In the genomic region with DNA sequence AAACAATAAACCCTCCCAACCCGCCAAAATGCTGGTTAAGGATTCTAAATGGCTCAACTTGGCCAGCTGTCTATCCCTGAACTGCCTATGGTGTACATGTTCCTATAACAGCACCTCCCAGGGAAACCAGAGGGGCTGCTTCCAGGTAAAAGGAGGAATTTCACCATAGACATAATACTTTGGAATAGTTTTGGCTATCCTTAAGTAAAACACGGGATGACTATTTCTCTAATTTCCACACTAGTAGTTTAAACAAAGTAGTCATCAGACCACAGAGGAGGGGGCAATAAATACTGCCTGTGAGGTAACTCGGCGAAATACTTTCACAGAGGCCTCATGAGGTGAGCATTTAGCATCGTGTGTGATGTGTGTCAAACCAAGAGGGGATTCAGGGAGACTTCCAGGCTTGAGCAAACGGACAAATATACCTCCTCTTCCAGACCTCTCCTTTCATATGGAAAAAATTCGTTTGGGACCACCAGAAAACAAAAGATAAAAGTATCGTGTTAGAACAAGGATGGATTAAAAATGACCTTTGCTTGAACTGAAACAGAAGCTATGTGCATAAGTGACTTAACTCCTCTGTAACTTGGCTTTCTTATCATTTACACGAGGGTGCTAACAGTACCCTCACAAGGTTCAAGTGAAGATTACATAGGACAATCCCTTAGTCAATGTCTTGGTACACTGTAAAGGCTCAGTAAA, we compare ENCODE assay signal across 10 cellular contexts. TPM values are rescaled to one million over a fixed set of nuclear protein-coding genes. Genes with fewer than 3 reads are reported as not detected.
DNase-seq lines count a peak whose midpoint lies in the region; ATAC-seq, FAIRE-seq and TF ChIP-seq lines count a peak whose summit lies in the region.
"Had no signal": no experiment of that assay in that cellular context is flagged by ENCODE, and none has a peak within 500 bp of the region (broad histone marks: within the 10 kb centered on the region; RNA-seq: fewer than 3 reads in every experiment).

No MANE protein-coding gene starts in this region.

- peak overlapping the region; percentile 96 for H3K4me2 ChIP-seq in astrocyte (ENCODE audit: low read length)

- H2AFZ ChIP-seq in astrocyte (ENCODE audit: low read depth, low read length) = peak overlapping the region; percentile 88

- H4K20me1 ChIP-seq in astrocyte (ENCODE audit: insufficient read depth, low read length) = peaks cover 19% of the 10 kb centered on the region

- FAIRE-seq in astrocyte (lab: Jason Lieb, UNC) = peak; percentile 9
- FAIRE-seq: G401.6 had no signal

- H3K36me3 ChIP-seq in astrocyte (ENCODE audit: insufficient read depth, low read length) (no peaks in the 10 kb centered on the region), right lobe of liver (no peaks in the 10 kb centered on the region), mucosa of descending colon (ENCODE audit: low read depth) (no peaks in the 10 kb centered on the region)

- H3K9me3 Mint-ChIP-seq in activated naive CD4-positive, alpha-beta T cell treated with anti-CD3 and anti-CD28 coated beads, Interleukin-2, amount 10 ng/mL, durations not matched to agents 7 days and 5 days = no peaks in the 10 kb centered on the region
- no peaks in the 10 kb centered on the region for H3K9me3 Mint-ChIP-seq in astrocyte (ENCODE audit: unreplicated experiment)
- no peaks in the 10 kb centered on the region for H3K9me3 Mint-ChIP-seq in type B pancreatic cell

- peak overlapping the region; percentile 98 for H3K9ac ChIP-seq in astrocyte (ENCODE audit: low read length)

- H3K27ac ChIP-seq in astrocyte (ENCODE audit: low read depth, low read length) (no peak overlapping the region), right lobe of liver (peak overlapping the region in 2 of 3 donors; percentile 92 to 97)

- peaks cover 19% of the 10 kb centered on the region for H3K36me3 Mint-ChIP-seq in activated naive CD4-positive, alpha-beta T cell treated with anti-CD3 and anti-CD28 coated beads, Interleukin-2, amount 10 ng/mL, durations not matched to agents 7 days and 5 days
- H3K36me3 Mint-ChIP-seq in astrocyte (ENCODE audit: low read depth, unreplicated experiment) = no peaks in the 10 kb centered on the region
- H3K36me3 Mint-ChIP-seq in type B pancreatic cell = peaks cover 7% of the 10 kb centered on the region

- H3K27me3 ChIP-seq in astrocyte (ENCODE audit: insufficient read depth, low read length) (no peaks in the 10 kb centered on the region), right lobe of liver (no peaks in the 10 kb centered on the region)

- peaks cover 24% of the 10 kb centered on the region for H3K4me1 Mint-ChIP-seq in activated naive CD4-positive, alpha-beta T cell treated with anti-CD3 and anti-CD28 coated beads, Interleukin-2, amount 10 ng/mL, durations not matched to agents 7 days and 5 days
- peaks cover 9% of the 10 kb centered on the region for H3K4me1 Mint-ChIP-seq in astrocyte (ENCODE audit: low read depth, unreplicated experiment)
- peaks cover 14% of the 10 kb centered on the region for H3K4me1 Mint-ChIP-seq in type B pancreatic cell (ENCODE audit: unreplicated experiment)

- intact Hi-C loops in right lobe of liver (cut with DNase I) (no loop called here), mucosa of descending colon (cut with DNase I, micrococcal nuclease) (no loop called here)

- CTCF ChIA-PET in activated naive CD4-positive, alpha-beta T cell treated with anti-CD3 and anti-CD28 coated beads, Interleukin-2, amount 10 ng/mL, durations not matched to agents 7 days and 5 days (lab: Charles Lee) = no interaction called here

- peak overlapping the region; percentile 97 for H3K4me3 Mint-ChIP-seq in activated naive CD4-positive, alpha-beta T cell treated with anti-CD3 and anti-CD28 coated beads, Interleukin-2, amount 10 ng/mL, durations not matched to agents 7 days and 5 days
- H3K4me3 Mint-ChIP-seq in astrocyte (ENCODE audit: unreplicated experiment) (peak overlapping the region; percentile 97), type B pancreatic cell (peak overlapping the region; percentile 95)

- peaks cover 21% of the 10 kb centered on the region for H3K27me3 Mint-ChIP-seq in activated naive CD4-positive, alpha-beta T cell treated with anti-CD3 and anti-CD28 coated beads, Interleukin-2, amount 10 ng/mL, durations not matched to agents 7 days and 5 days
- H3K27me3 Mint-ChIP-seq in astrocyte (ENCODE audit: low read depth, unreplicated experiment) = no peaks in the 10 kb centered on the region
- peaks cover 25% of the 10 kb centered on the region for H3K27me3 Mint-ChIP-seq in type B pancreatic cell

- 60% methylated on average over 9 of the region's 9 CpGs for WGBS in right lobe of liver (ENCODE audit: insufficient coverage, low coverage, low lambda C conversion rate, missing lambda C conversion rate)

- H3K9me3 ChIP-seq in astrocyte (ENCODE audit: insufficient read depth, low read depth, low read length) (no peaks in the 10 kb centered on the region), right lobe of liver (no peaks in the 10 kb centered on the region), mucosa of descending colon (no peaks in the 10 kb centered on the region)

- ATAC-seq in right lobe of liver (no peak), mucosa of descending colon (no peak)

- H3K4me1 ChIP-seq in astrocyte (ENCODE audit: insufficient read depth, low read length) (peaks cover 8% of the 10 kb centered on the region), right lobe of liver (peaks cover 0 to 9% (median 4%) of the 10 kb centered on the region in 4 donors), mucosa of descending colon (ENCODE audit: low read depth) (peaks cover 4% of the 10 kb centered on the region)

- DNase-seq in activated naive CD4-positive, alpha-beta T cell treated with anti-CD3 and anti-CD28 coated beads, Interleukin-2, amount 10 ng/mL, durations not matched to agents 7 days and 5 days = no peak
- no peak for DNase-seq in activated naive CD4-positive, alpha-beta T cell treated with anti-CD3 and anti-CD28 coated beads, Interleukin-2, amount 50 U/mL, for 16 hours
- DNase-seq in astrocyte (ENCODE audit: low read depth) (no peak), right lobe of liver (no peak), type B pancreatic cell (ENCODE audit: extremely low spot score, unreplicated experiment) (no peak), mucosa of descending colon (no peak), DMS 273 treated with DMSO at 0.1 percent for 48 hours (lab: John Stamatoyannopoulos, UW) (no peak)
- no peak for DNase-seq in activated effector memory CD4-positive, alpha-beta T cell treated with anti-CD3 and anti-CD28 coated beads, Interleukin-2, amount 50 U/mL, for 16 hours
- DNase-seq: NCI-H2081 treated with DMSO at 0.1 percent for 48 hours had no signal

- peaks cover 40% of the 10 kb centered on the region for H3K79me2 ChIP-seq in astrocyte (ENCODE audit: insufficient read depth, low read length)

- H3K4me3 ChIP-seq in astrocyte (ENCODE audit: insufficient read depth, low read depth, low read length) = peak overlapping the region; percentile 99
- H3K4me3 ChIP-seq in right lobe of liver = peak overlapping the region; percentile 98 to 100 (median 98)
- H3K4me3 ChIP-seq in mucosa of descending colon = no peak overlapping the region

- TF ChIP-seq POLR2A in right lobe of liver (IDR thresholded peaks at IDR 0.05) = no peak

- TF ChIP-seq CTCF in astrocyte (IDR thresholded peaks at IDR 0.05; ENCODE audit: insufficient read depth, low read depth, low read length) (no peak), right lobe of liver (IDR thresholded peaks at IDR 0.05) (no peak), type B pancreatic cell (conservative IDR thresholded peaks at IDR 0.05) (no peak), mucosa of descending colon (IDR thresholded peaks at IDR 0.05) (no peak)

- H3K27ac Mint-ChIP-seq in activated naive CD4-positive, alpha-beta T cell treated with anti-CD3 and anti-CD28 coated beads, Interleukin-2, amount 10 ng/mL, durations not matched to agents 7 days and 5 days = peak overlapping the region; percentile 97
- H3K27ac Mint-ChIP-seq in astrocyte (ENCODE audit: unreplicated experiment) (peak overlapping the region; percentile 77), type B pancreatic cell (peak overlapping the region; percentile 99)

RNA-seq across cellular contexts. Expression of a gene that starts 1.0 kb away (rescaled TPM):
- total RNA-seq in astrocyte (68.2 and 74.5 TPM in 2 replicates), right lobe of liver (10 to 100 TPM; 18.2 to 39.5 (median 26.7) TPM), type B pancreatic cell (ENCODE audit: low replicate concordance) (55.9 and 76.6 TPM in 2 replicates), mucosa of descending colon (10 to 100 TPM; 35.3 to 47.7 (median 43.2) TPM)
